Comparison of ENCODE assay signal across 9 cellular contexts in genomic region chr5:23013395-23013994, GRCh38.
A peak's percentile ranks its signal among the peaks of the same experiment; 100 is the strongest.
DNase-seq lines count a peak whose midpoint lies in the region; ATAC-seq and TF ChIP-seq lines count a peak whose summit lies in the region.
"Had no signal": no experiment of that assay in that cellular context is flagged by ENCODE, and none has a peak within 500 bp of the region (broad histone marks: within the 10 kb centered on the region; RNA-seq: fewer than 3 reads in every experiment).

No MANE protein-coding gene starts in this region.

- intact Hi-C loops in mammary epithelial cell (cut with micrococcal nuclease) = no loop called here

- peak; percentile 46 for DNase-seq in NCI-H1694 treated with DMSO at 0.1 percent for 48 hours (lab: John Stamatoyannopoulos, UW)
- no peak for DNase-seq in NCI-H1694 (lab: John Stamatoyannopoulos, UW)
- peak; percentile 7 for DNase-seq in NCI-H460 (ENCODE audit: extremely low read depth, low read depth)
- DNase-seq in mammary epithelial cell = peak; percentile 4

- dilution Hi-C loops in mammary epithelial cell (cut with HindIII; ENCODE audit: low sequenced_read_pairs) = no loop called here

- no peak for TF ChIP-seq CTCF in mammary epithelial cell (conservative IDR thresholded peaks at IDR 0.05 in 1 of 2, IDR thresholded peaks at IDR 0.05 in 1 of 2; ENCODE audit: extremely low read depth in 1 of 2, insufficient read depth in 1 of 2, low read depth in 1 of 2, low read length in 2 of 2)

- peak overlapping the region; percentile 92 for H2AFZ ChIP-seq in mammary epithelial cell (ENCODE audit: low read depth, low read length)

- H3K27ac ChIP-seq in mammary epithelial cell (ENCODE audit: insufficient read depth, low read depth, low read length) = no peak overlapping the region
- no peak overlapping the region for H3K27ac ChIP-seq in rectal smooth muscle tissue (ENCODE audit: low read depth, low read length)

- no peaks in the 10 kb centered on the region for H3K79me2 ChIP-seq in mammary epithelial cell (ENCODE audit: insufficient read depth, low read length)

- H3K4me1 ChIP-seq in mammary epithelial cell (ENCODE audit: insufficient read depth, low read length) = no peaks in the 10 kb centered on the region
- no peaks in the 10 kb centered on the region for H3K4me1 ChIP-seq in rectal smooth muscle tissue (ENCODE audit: control insufficient read depth, insufficient read depth, low read length)

- H3K9me3 ChIP-seq in mammary epithelial cell (replicated peaks; ENCODE audit: insufficient read depth, low read length) = no peaks in the 10 kb centered on the region

- H3K36me3 ChIP-seq in mammary epithelial cell (ENCODE audit: insufficient read depth, low read length) (no peaks in the 10 kb centered on the region), rectal smooth muscle tissue (ENCODE audit: control insufficient read depth, insufficient read depth, low read length) (no peaks in the 10 kb centered on the region)

- no TSS peak for BruUV-seq in mammary epithelial cell (replicated peaks; lab: Mats Ljungman, UMichigan)

- H3K4me3 ChIP-seq in mammary epithelial cell (replicated peaks in 1 of 3; ENCODE audit: insufficient read depth in 1 of 3, low read depth in 2 of 3, low read length in 3 of 3) (peak overlapping the region; percentile 34 to 80 (median 67)), rectal smooth muscle tissue (ENCODE audit: low read length) (peak overlapping the region; percentile 19)

- in situ Hi-C loops in mammary epithelial cell (cut with MboI; ENCODE audit: low sequenced_read_pairs in 2 of 2) = no loop called here

- H3K4me2 ChIP-seq in mammary epithelial cell (ENCODE audit: insufficient read depth, low read depth, low read length) = peak overlapping the region; percentile 94

- WGBS in mammary epithelial cell (ENCODE audit: low coverage, missing lambda C conversion rate) = 0% methylated on average over 4 of the region's 4 CpGs

- H3K9ac ChIP-seq in mammary epithelial cell (ENCODE audit: insufficient read depth, low read length) (peak overlapping the region; percentile 3), rectal smooth muscle tissue (ENCODE audit: low read length) (no peak overlapping the region)

- H4K20me1 ChIP-seq in mammary epithelial cell (ENCODE audit: insufficient read depth, low read length) = no peaks in the 10 kb centered on the region

- CTCF ChIA-PET in mammary epithelial cell (lab: Charles Lee; ENCODE audit: low non-redundant PET) = no interaction called here

- H3K27me3 ChIP-seq in mammary epithelial cell (ENCODE audit: insufficient read depth, low read length) (no peaks in the 10 kb centered on the region), rectal smooth muscle tissue (ENCODE audit: control insufficient read depth, insufficient read depth, low read length) (no peaks in the 10 kb centered on the region)

- no peak for ATAC-seq in GM21529 (IDR thresholded peaks at IDR 0.05; ENCODE audit: unreplicated experiment)
- no peak for ATAC-seq in HG03139 (IDR thresholded peaks at IDR 0.05; ENCODE audit: unreplicated experiment)
- ATAC-seq in GM18909 (IDR thresholded peaks at IDR 0.05; ENCODE audit: poor library complexity, unreplicated experiment) = no peak
- ATAC-seq: sciatic nerve had no signal
